Comparison of ENCODE assay signal across 22 cellular contexts in genomic region chr5:169811680-169812079, GRCh38.
"Had no signal": no experiment of that assay in that cellular context is flagged by ENCODE, and none has a peak within 500 bp of the region (broad histone marks: within the 10 kb centered on the region; RNA-seq: fewer than 3 reads in every experiment).

No MANE protein-coding gene starts in this region.

- H3K4me3 ChIP-seq: esophagus squamous epithelium, left ventricle myocardium inferior, lower lobe of right lung, pancreas, prostate gland, right lobe of liver, stomach, thoracic aorta, transverse colon had no signal

- H3K4me1 ChIP-seq: esophagus squamous epithelium, foreskin keratinocyte, left ventricle myocardium inferior, pancreas, prostate gland, right lobe of liver, stomach, transverse colon had no signal

- H3K4me3 Mint-ChIP-seq: dendritic cell treated with granulocyte-macrophage colony-stimulating factor and Interleukin-4, amounts not matched to agents 40 ng/mL and 50 ng/mL, for 4 days; effector memory CD8-positive, alpha-beta T cell; memory B cell; nephron; stimulated activated effector memory CD8-positive, alpha-beta T cell treated with anti-CD3 and anti-CD28 coated beads, Interleukin-12 subunit alpha, Interleukin-12 subunit beta, amount 100 ng/mL, for 72 hours had no signal

- ATAC-seq: effector memory CD8-positive, alpha-beta T cell; foreskin keratinocyte; left cardiac atrium; lower lobe of right lung; pancreas; right lobe of liver; stimulated activated effector memory CD8-positive, alpha-beta T cell treated with anti-CD3 and anti-CD28 coated beads, Interleukin-12 subunit alpha, Interleukin-12 subunit beta, amount 100 ng/mL, for 72 hours had no signal

- H3K27ac ChIP-seq: esophagus squamous epithelium, foreskin keratinocyte, left ventricle myocardium inferior, lower lobe of right lung, pancreas, prostate gland, right lobe of liver, stomach, thoracic aorta, transverse colon had no signal

- H3K36me3 ChIP-seq: esophagus squamous epithelium, left ventricle myocardium inferior, lower lobe of right lung, pancreas, prostate gland, right lobe of liver, stomach, thoracic aorta, transverse colon had no signal

- H3K27ac Mint-ChIP-seq: dendritic cell treated with granulocyte-macrophage colony-stimulating factor and Interleukin-4, amounts not matched to agents 40 ng/mL and 50 ng/mL, for 4 days; effector memory CD8-positive, alpha-beta T cell; memory B cell; nephron; stimulated activated effector memory CD8-positive, alpha-beta T cell treated with anti-CD3 and anti-CD28 coated beads, Interleukin-12 subunit alpha, Interleukin-12 subunit beta, amount 100 ng/mL, for 72 hours had no signal

- H3K27me3 Mint-ChIP-seq: dendritic cell treated with granulocyte-macrophage colony-stimulating factor and Interleukin-4, amounts not matched to agents 40 ng/mL and 50 ng/mL, for 4 days; effector memory CD8-positive, alpha-beta T cell; memory B cell; naive B cell had no signal

- H3K27me3 ChIP-seq: pancreas, right lobe of liver, transverse colon had no signal

- H3K9me3 Mint-ChIP-seq: dendritic cell treated with granulocyte-macrophage colony-stimulating factor and Interleukin-4, amounts not matched to agents 40 ng/mL and 50 ng/mL, for 4 days; effector memory CD8-positive, alpha-beta T cell; memory B cell; naive B cell; stimulated activated effector memory CD8-positive, alpha-beta T cell treated with anti-CD3 and anti-CD28 coated beads, Interleukin-12 subunit alpha, Interleukin-12 subunit beta, amount 100 ng/mL, for 72 hours had no signal

- H3K9me3 ChIP-seq: esophagus squamous epithelium, lower lobe of right lung, pancreas, prostate gland, right lobe of liver, stomach, thoracic aorta, transverse colon had no signal

- DNase-seq: effector memory CD8-positive, alpha-beta T cell; esophagus squamous epithelium; foreskin keratinocyte; kidney; left cardiac atrium; left ventricle myocardium inferior; lower lobe of right lung; naive B cell; occipital lobe; pancreas; right lobe of liver; stimulated activated CD4-positive, alpha-beta T cell treated with anti-CD3 and anti-CD28 coated beads, Interleukin-4, amount 100 ng/mL, for 1 hour; stimulated activated CD8-positive, alpha-beta memory T cell treated with anti-CD3 and anti-CD28 coated beads, Interleukin-4, amount 100 ng/mL, for 48 hours; stomach; substantia nigra; transverse colon had no signal
